In the genomic region with DNA sequence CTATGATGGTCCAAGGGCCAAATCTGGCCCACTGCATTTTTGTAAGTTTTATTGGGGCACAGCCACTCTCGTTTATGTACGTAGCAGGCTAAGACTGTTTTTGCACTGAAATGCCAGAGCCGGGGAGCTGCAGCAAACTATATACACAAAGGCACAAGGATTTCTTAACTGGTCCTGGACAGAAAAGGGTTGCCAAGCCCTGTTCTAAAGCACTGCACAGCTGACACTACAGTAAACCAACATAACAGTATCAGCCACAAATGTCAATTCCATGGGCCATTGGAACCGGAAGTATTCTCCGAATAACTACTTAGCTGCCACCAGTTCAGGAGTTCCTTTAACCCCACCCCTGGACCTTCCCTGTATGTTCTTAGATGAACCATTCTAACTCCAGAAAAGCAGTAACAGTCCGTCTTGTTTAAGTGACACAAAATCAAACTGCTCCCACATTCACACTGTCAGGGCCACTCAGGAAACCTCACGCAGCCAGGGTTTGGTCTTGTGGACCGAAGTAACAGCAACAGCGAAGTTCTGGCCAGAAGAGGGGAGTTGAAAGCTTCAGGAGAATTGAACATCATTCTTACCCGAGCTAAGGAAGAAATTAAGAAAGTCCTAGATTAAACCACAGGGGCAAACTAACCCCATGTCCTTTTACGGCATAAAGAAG, we compare ENCODE assay signal across 10 cellular contexts. TPM values are rescaled to one million over a fixed set of nuclear protein-coding genes. Genes with fewer than 3 reads are reported as not detected.
DNase-seq lines count a peak whose midpoint lies in the region; ATAC-seq and TF ChIP-seq lines count a peak whose summit lies in the region.
"Had no signal": no experiment of that assay in that cellular context is flagged by ENCODE, and none has a peak within 500 bp of the region (broad histone marks: within the 10 kb centered on the region; RNA-seq: fewer than 3 reads in every experiment).

No MANE protein-coding gene starts in this region.

- H3K27me3 Mint-ChIP-seq in activated CD8-positive, alpha-beta T cell treated with anti-CD3 and anti-CD28 coated beads, Interleukin-2, amount 10 ng/mL, durations not matched to agents 7 days and 5 days (ENCODE audit: low read depth) = no peaks in the 10 kb centered on the region
- H3K27me3 Mint-ChIP-seq in immature natural killer cell (ENCODE audit: low read depth in 3 of 3) = peaks cover 0 to 4% (median 0%) of the 10 kb centered on the region in 3 donors
- H3K27me3 Mint-ChIP-seq in stimulated activated naive B cell treated with anti-CD40 and anti-IgM and Interleukin-4, amounts not matched to agents 10 μg/mL and 1 μg/mL and 100 μg/mL, for 72 hours = no peaks in the 10 kb centered on the region

- H3K27me3 ChIP-seq in HL-60 (ENCODE audit: insufficient read depth, poor library complexity, severe bottlenecking) (no peaks in the 10 kb centered on the region), GM23248 (replicated peaks; ENCODE audit: insufficient read depth) (no peaks in the 10 kb centered on the region)

- no peak overlapping the region for H3K9ac ChIP-seq in GM23248

- CTCF ChIA-PET in activated CD8-positive, alpha-beta T cell treated with anti-CD3 and anti-CD28 coated beads, Interleukin-2, amount 10 ng/mL, durations not matched to agents 7 days and 5 days (lab: Charles Lee) = no interaction called here

- H3K4me1 ChIP-seq in GM23248 (ENCODE audit: insufficient read depth) = no peaks in the 10 kb centered on the region

- H3K4me1 Mint-ChIP-seq in activated CD8-positive, alpha-beta T cell treated with anti-CD3 and anti-CD28 coated beads, Interleukin-2, amount 10 ng/mL, durations not matched to agents 7 days and 5 days (ENCODE audit: low read depth) = peaks cover 16% of the 10 kb centered on the region
- peaks cover 22 to 30% of the 10 kb centered on the region in 2 donors for H3K4me1 Mint-ChIP-seq in immature natural killer cell
- peaks cover 21 to 28% of the 10 kb centered on the region in 2 donors for H3K4me1 Mint-ChIP-seq in stimulated activated naive B cell treated with anti-CD40 and anti-IgM and Interleukin-4, amounts not matched to agents 10 μg/mL and 1 μg/mL and 100 μg/mL, for 72 hours

- no peak for ATAC-seq in activated CD8-positive, alpha-beta T cell treated with anti-CD3 and anti-CD28 coated beads, Interleukin-2, amount 10 ng/mL, durations not matched to agents 7 days and 5 days
- peak; percentile 52 to 69 for ATAC-seq in stimulated activated naive B cell treated with anti-CD40 and anti-IgM and Interleukin-4, amounts not matched to agents 10 μg/mL and 1 μg/mL and 100 μg/mL, for 72 hours (replicated peaks)
- ATAC-seq in HG02938 (IDR thresholded peaks at IDR 0.05; ENCODE audit: unreplicated experiment) = no peak

- H3K36me3 Mint-ChIP-seq in activated CD8-positive, alpha-beta T cell treated with anti-CD3 and anti-CD28 coated beads, Interleukin-2, amount 10 ng/mL, durations not matched to agents 7 days and 5 days (ENCODE audit: low read depth) = no peaks in the 10 kb centered on the region
- H3K36me3 Mint-ChIP-seq in immature natural killer cell = peaks cover 6 to 12% (median 6%) of the 10 kb centered on the region in 3 donors
- peaks cover 26 to 28% of the 10 kb centered on the region in 2 donors for H3K36me3 Mint-ChIP-seq in stimulated activated naive B cell treated with anti-CD40 and anti-IgM and Interleukin-4, amounts not matched to agents 10 μg/mL and 1 μg/mL and 100 μg/mL, for 72 hours

- 0 out of 2 replicates have a peak, but pooled peaks cover 8% of the 10 kb centered on the region for H3K36me3 ChIP-seq in GM23248 (ENCODE audit: low read depth)

- H3K27ac ChIP-seq in HL-60 (replicated peaks) (peak overlapping the region; percentile 68), GM23248 (no peak overlapping the region)
- H3K27ac ChIP-seq: epithelial cell of prostate had no signal

- WGBS in GM23248 (ENCODE audit: low coverage in 1 of 2, low lambda C conversion rate in 2 of 2, missing lambda C conversion rate in 2 of 2), 2 experiments = 83 to 84% methylated on average over 11 of the region's 11 CpGs

- no peaks in the 10 kb centered on the region for H3K9me2 ChIP-seq in GM23248 (ENCODE audit: insufficient read depth)

- no peaks in the 10 kb centered on the region for H3F3A ChIP-seq in GM23248 (ENCODE audit: insufficient read depth)

- POLR2A ChIA-PET in activated CD8-positive, alpha-beta T cell treated with anti-CD3 and anti-CD28 coated beads, Interleukin-2, amount 10 ng/mL, durations not matched to agents 7 days and 5 days (lab: Charles Lee) = no interaction called here

- H3K4me2 ChIP-seq in GM23248 (ENCODE audit: unreplicated experiment) = no peak overlapping the region

- no peak overlapping the region for H3K4me3 Mint-ChIP-seq in activated CD8-positive, alpha-beta T cell treated with anti-CD3 and anti-CD28 coated beads, Interleukin-2, amount 10 ng/mL, durations not matched to agents 7 days and 5 days
- peak overlapping the region; percentile 52 to 78 (median 60) for H3K4me3 Mint-ChIP-seq in immature natural killer cell
- peak overlapping the region in 1 of 2 donors; percentile 40 for H3K4me3 Mint-ChIP-seq in stimulated activated naive B cell treated with anti-CD40 and anti-IgM and Interleukin-4, amounts not matched to agents 10 μg/mL and 1 μg/mL and 100 μg/mL, for 72 hours

- no peak overlapping the region for H2AFZ ChIP-seq in GM23248

- in situ Hi-C loops in GM23248 (cut with MboI) = no loop called here

- H3K27ac Mint-ChIP-seq in activated CD8-positive, alpha-beta T cell treated with anti-CD3 and anti-CD28 coated beads, Interleukin-2, amount 10 ng/mL, durations not matched to agents 7 days and 5 days = peak overlapping the region; percentile 58
- peak overlapping the region; percentile 35 to 91 (median 90) for H3K27ac Mint-ChIP-seq in immature natural killer cell
- peak overlapping the region; percentile 70 for H3K27ac Mint-ChIP-seq in stimulated activated naive B cell treated with anti-CD40 and anti-IgM and Interleukin-4, amounts not matched to agents 10 μg/mL and 1 μg/mL and 100 μg/mL, for 72 hours

- TF ChIP-seq CTCF in HL-60 (IDR thresholded peaks at IDR 0.05; ENCODE audit: insufficient read depth, low read length) = no peak

- no peaks in the 10 kb centered on the region for H3K9me3 Mint-ChIP-seq in activated CD8-positive, alpha-beta T cell treated with anti-CD3 and anti-CD28 coated beads, Interleukin-2, amount 10 ng/mL, durations not matched to agents 7 days and 5 days (ENCODE audit: insufficient read depth)
- no peaks in the 10 kb centered on the region for H3K9me3 Mint-ChIP-seq in immature natural killer cell
- no peaks in the 10 kb centered on the region for H3K9me3 Mint-ChIP-seq in stimulated activated naive B cell treated with anti-CD40 and anti-IgM and Interleukin-4, amounts not matched to agents 10 μg/mL and 1 μg/mL and 100 μg/mL, for 72 hours

- no peaks in the 10 kb centered on the region for H3K79me2 ChIP-seq in GM23248 (ENCODE audit: insufficient read depth)

- H4K20me1 ChIP-seq in GM23248 (ENCODE audit: insufficient read depth) = no peaks in the 10 kb centered on the region

- H3K9me3 ChIP-seq in GM23248 (ENCODE audit: low read depth) = no peaks in the 10 kb centered on the region

- DNase-seq in HL-60 (ENCODE audit: low read depth in 1 of 2, low spot score in 1 of 2) = peak in 1 of 2 experiments; percentile 28
- peak; percentile 17 for DNase-seq in activated CD8-positive, alpha-beta T cell treated with anti-CD3 and anti-CD28 coated beads, Interleukin-2, amount 10 ng/mL, durations not matched to agents 7 days and 5 days
- DNase-seq in immature natural killer cell = no peak
- DNase-seq in stimulated activated naive B cell treated with anti-CD40 and anti-IgM and Interleukin-4, amounts not matched to agents 10 μg/mL and 1 μg/mL and 100 μg/mL, for 72 hours = no peak
- DNase-seq in RKO (ENCODE audit: low spot score) = no peak
- DNase-seq in GM23248 = no peak
- DNase-seq: NCI-H2227 treated with DMSO at 0.1 percent for 48 hours had no signal

- H3K4me3 ChIP-seq in HL-60 (replicated peaks; ENCODE audit: insufficient read depth, low read length) (no peak overlapping the region), GM23248 (no peak overlapping the region)
- H3K4me3 ChIP-seq: skin epidermis had no signal

RNA-seq across cellular contexts. Expression of gene COQ8A, which starts 49.1 kb away (rescaled TPM):
- total RNA-seq in activated CD8-positive, alpha-beta T cell treated with anti-CD3 and anti-CD28 coated beads, Interleukin-2, amount 10 ng/mL, durations not matched to agents 7 days and 5 days = 10 to 100 TPM; 12.1 to 16.4 TPM
- polyA plus RNA-seq in immature natural killer cell (10 to 100 TPM; 26.9 to 44.3 (median 34.7) TPM), GM23248 (2016; fragmentation: Nextera tagmentation; extraction: Ambion mirVana) (7.9 and 8.7 TPM in 2 replicates)
- total RNA-seq in GM23248 (2014; rRNA removed; shearing (Covaris generic)) = 8.3 and 10.5 TPM in 2 replicates

Comparison
In these comparisons a context has a peak if more than half of its experiments do, and no peak if none do; other contexts are left out.
1. ATAC-seq: peak in stimulated activated naive B cell treated with anti-CD40 and anti-IgM and Interleukin-4, amounts not matched to agents 10 μg/mL and 1 μg/mL and 100 μg/mL, for 72 hours (2 of 2); none in activated CD8-positive, alpha-beta T cell treated with anti-CD3 and anti-CD28 coated beads, Interleukin-2, amount 10 ng/mL, durations not matched to agents 7 days and 5 days (single experiment) and HG02938 (single experiment).
2. Peak in every context shown above with its lines, with median percentiles within 50 percentile points of each other: H3K27ac Mint-ChIP-seq.